11 cellular contexts compared by ENCODE assay signal in the genomic region with DNA sequence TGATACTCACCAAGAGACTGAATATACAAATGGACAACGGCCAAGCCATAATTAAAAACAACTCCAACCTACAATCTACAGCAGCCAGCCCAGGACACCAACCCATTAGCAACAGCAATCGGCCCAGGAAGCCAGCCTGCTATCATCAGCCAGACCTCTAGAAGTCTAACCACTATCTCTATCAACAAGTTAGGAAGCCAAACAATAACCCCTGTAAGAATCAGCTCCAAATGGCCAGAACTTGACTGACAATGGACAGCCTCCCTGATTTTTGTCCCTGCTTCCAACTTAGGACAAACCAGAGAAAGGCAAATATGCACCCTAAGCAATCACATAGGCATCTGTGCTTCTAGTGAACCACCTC.
DNase-seq lines count a peak whose midpoint lies in the region; ATAC-seq and TF ChIP-seq lines count a peak whose summit lies in the region.
"Had no signal": no experiment of that assay in that cellular context is flagged by ENCODE, and none has a peak within 500 bp of the region (broad histone marks: within the 10 kb centered on the region; RNA-seq: fewer than 3 reads in every experiment).

No MANE protein-coding gene starts in this region.

- H3K27ac Mint-ChIP-seq in activated naive CD4-positive, alpha-beta T cell treated with anti-CD3 and anti-CD28 coated beads, Interleukin-2, amount 50 U/mL, for 24 hours = peak overlapping the region; percentile 97
- peak overlapping the region; percentile 88 for H3K27ac Mint-ChIP-seq in activated CD4-positive, alpha-beta memory T cell treated with anti-CD3 and anti-CD28 coated beads, Interleukin-2, amount 10 ng/mL, durations not matched to agents 7 days and 5 days
- peak overlapping the region; percentile 95 to 96 for H3K27ac Mint-ChIP-seq in stimulated activated naive CD8-positive, alpha-beta T cell treated with anti-CD3 and anti-CD28 coated beads, Interleukin-15, amount 100 ng/mL, for 72 hours

- no peaks in the 10 kb centered on the region for H3K4me1 ChIP-seq in hepatocyte (ENCODE audit: insufficient read depth)

- no peak for TF ChIP-seq CTCF in fibroblast of mammary gland (conservative IDR thresholded peaks at IDR 0.05; ENCODE audit: control insufficient read depth, insufficient read depth, low read depth, low read length)
- TF ChIP-seq CTCF in hepatocyte (IDR thresholded peaks at IDR 0.05; ENCODE audit: poor library complexity) = no peak

- no peaks in the 10 kb centered on the region for H4K20me1 ChIP-seq in hepatocyte (ENCODE audit: insufficient read depth, poor library complexity, severe bottlenecking)

- no peak overlapping the region for H3K4me2 ChIP-seq in hepatocyte

- peak overlapping the region; percentile 70 for H3K4me3 Mint-ChIP-seq in activated naive CD4-positive, alpha-beta T cell treated with anti-CD3 and anti-CD28 coated beads, Interleukin-2, amount 50 U/mL, for 24 hours
- no peak overlapping the region for H3K4me3 Mint-ChIP-seq in activated CD4-positive, alpha-beta memory T cell treated with anti-CD3 and anti-CD28 coated beads, Interleukin-2, amount 10 ng/mL, durations not matched to agents 7 days and 5 days
- H3K4me3 Mint-ChIP-seq in stimulated activated naive CD8-positive, alpha-beta T cell treated with anti-CD3 and anti-CD28 coated beads, Interleukin-15, amount 100 ng/mL, for 72 hours = peak overlapping the region; percentile 77 to 78

- no peak overlapping the region for H3K27ac ChIP-seq in hepatocyte

- H3K4me3 ChIP-seq in fibroblast of mammary gland (ENCODE audit: control insufficient read depth, low read depth, low read length) = no peak overlapping the region
- H3K4me3 ChIP-seq in hepatocyte = no peak overlapping the region
- H3K4me3 ChIP-seq: HAP-1 had no signal

- WGBS in hepatocyte (ENCODE audit: low lambda C conversion rate, missing lambda C conversion rate) = 71% methylated on average over 2 of the region's 2 CpGs

- CTCF ChIA-PET in activated CD4-positive, alpha-beta memory T cell treated with anti-CD3 and anti-CD28 coated beads, Interleukin-2, amount 10 ng/mL, durations not matched to agents 7 days and 5 days (lab: Charles Lee) = no interaction called here

- DNase-seq in activated naive CD4-positive, alpha-beta T cell treated with Interleukin-2 at 50 U/mL for 16 hours = no peak
- DNase-seq in activated CD4-positive, alpha-beta memory T cell treated with anti-CD3 and anti-CD28 coated beads, Interleukin-2, amount 10 ng/mL, durations not matched to agents 7 days and 5 days = no peak
- DNase-seq in fibroblast of mammary gland (ENCODE audit: low read depth) (peak; percentile 94), NCI-H69 (lab: John Stamatoyannopoulos, UW) (no peak), HuH-7 (ENCODE audit: low spot score) (no peak), hepatocyte (ENCODE audit: low spot score) (no peak)
- DNase-seq in stimulated activated naive CD8-positive, alpha-beta T cell treated with anti-CD3 and anti-CD28 coated beads, Interleukin-15, amount 100 ng/mL, for 72 hours = no peak
- DNase-seq: anterior cingulate cortex, NCI-H146 had no signal

- no peaks in the 10 kb centered on the region for H3K36me3 ChIP-seq in hepatocyte (replicated peaks; ENCODE audit: insufficient read depth, low read depth)
- H3K36me3 ChIP-seq: HAP-1 had no signal

- POLR2A ChIA-PET in activated CD4-positive, alpha-beta memory T cell treated with anti-CD3 and anti-CD28 coated beads, Interleukin-2, amount 10 ng/mL, durations not matched to agents 7 days and 5 days (lab: Charles Lee) = interaction anchor here (1.4 to 2.1 kb wide), 2 partner anchors 9 to 14 kb away, joined by 5 read pairs; no protein-coding TSS in a partner anchor

- no peak for ATAC-seq in stimulated activated naive CD8-positive, alpha-beta T cell treated with anti-CD3 and anti-CD28 coated beads, Interleukin-15, amount 100 ng/mL, for 72 hours

- no peaks in the 10 kb centered on the region for H3K79me2 ChIP-seq in hepatocyte

- no peaks in the 10 kb centered on the region for H3K27me3 ChIP-seq in hepatocyte

- H3K9me3 Mint-ChIP-seq in activated naive CD4-positive, alpha-beta T cell treated with anti-CD3 and anti-CD28 coated beads, Interleukin-2, amount 50 U/mL, for 24 hours = peaks cover under 1% of the 10 kb centered on the region
- H3K9me3 Mint-ChIP-seq in activated CD4-positive, alpha-beta memory T cell treated with anti-CD3 and anti-CD28 coated beads, Interleukin-2, amount 10 ng/mL, durations not matched to agents 7 days and 5 days = peaks cover 10% of the 10 kb centered on the region
- no peaks in the 10 kb centered on the region for H3K9me3 Mint-ChIP-seq in stimulated activated naive CD8-positive, alpha-beta T cell treated with anti-CD3 and anti-CD28 coated beads, Interleukin-15, amount 100 ng/mL, for 72 hours

- H3K9me3 ChIP-seq in hepatocyte (ENCODE audit: low read depth) = no peaks in the 10 kb centered on the region
- H3K9me3 ChIP-seq: HAP-1 had no signal

- H3K4me1 Mint-ChIP-seq in activated naive CD4-positive, alpha-beta T cell treated with anti-CD3 and anti-CD28 coated beads, Interleukin-2, amount 50 U/mL, for 24 hours = peaks cover 96% of the 10 kb centered on the region
- H3K4me1 Mint-ChIP-seq in activated CD4-positive, alpha-beta memory T cell treated with anti-CD3 and anti-CD28 coated beads, Interleukin-2, amount 10 ng/mL, durations not matched to agents 7 days and 5 days = peaks cover 86% of the 10 kb centered on the region
- peaks cover 98% of the 10 kb centered on the region for H3K4me1 Mint-ChIP-seq in stimulated activated naive CD8-positive, alpha-beta T cell treated with anti-CD3 and anti-CD28 coated beads, Interleukin-15, amount 100 ng/mL, for 72 hours

- no peaks in the 10 kb centered on the region for H3K27me3 Mint-ChIP-seq in activated naive CD4-positive, alpha-beta T cell treated with anti-CD3 and anti-CD28 coated beads, Interleukin-2, amount 50 U/mL, for 24 hours
- H3K27me3 Mint-ChIP-seq in activated CD4-positive, alpha-beta memory T cell treated with anti-CD3 and anti-CD28 coated beads, Interleukin-2, amount 10 ng/mL, durations not matched to agents 7 days and 5 days = no peaks in the 10 kb centered on the region
- no peaks in the 10 kb centered on the region for H3K27me3 Mint-ChIP-seq in stimulated activated naive CD8-positive, alpha-beta T cell treated with anti-CD3 and anti-CD28 coated beads, Interleukin-15, amount 100 ng/mL, for 72 hours

- H3K36me3 Mint-ChIP-seq in activated naive CD4-positive, alpha-beta T cell treated with anti-CD3 and anti-CD28 coated beads, Interleukin-2, amount 50 U/mL, for 24 hours = peaks cover 2% of the 10 kb centered on the region
- H3K36me3 Mint-ChIP-seq in activated CD4-positive, alpha-beta memory T cell treated with anti-CD3 and anti-CD28 coated beads, Interleukin-2, amount 10 ng/mL, durations not matched to agents 7 days and 5 days (ENCODE audit: low read depth) = peaks cover 11% of the 10 kb centered on the region

- no peak overlapping the region for H2AFZ ChIP-seq in hepatocyte

- no peaks in the 10 kb centered on the region for H3K9me2 ChIP-seq in hepatocyte (replicated peaks; ENCODE audit: insufficient read depth)
